In genomic region chr4:67521506-67521905, GRCh38 we compare ENCODE assay signal across 19 cellular contexts. TPM values are rescaled to one million over a fixed set of nuclear protein-coding genes. Genes with fewer than 3 reads are reported as not detected.
DNase-seq lines count a peak whose midpoint lies in the region; ATAC-seq, FAIRE-seq and TF ChIP-seq lines count a peak whose summit lies in the region.
"Had no signal": no experiment of that assay in that cellular context is flagged by ENCODE, and none has a peak within 500 bp of the region (broad histone marks: within the 10 kb centered on the region; RNA-seq: fewer than 3 reads in every experiment).

No MANE protein-coding gene starts in this region.

- no peaks in the 10 kb centered on the region for H4K20me1 ChIP-seq in K562 (replicated peaks; ENCODE audit: control insufficient read depth, insufficient read depth, low read length)

- H3K36me3 Mint-ChIP-seq in activated CD4-positive, alpha-beta T cell treated with anti-CD3 and anti-CD28 coated beads for 36 hours (ENCODE audit: low read depth), result peaks cover 54% of the 10 kb centered on the region

- peaks cover 9 to 28% of the 10 kb centered on the region in 2 experiments; a peak in 3 of 5 replicates for H3K4me1 ChIP-seq in K562 (replicated peaks in 1 of 2; ENCODE audit: control insufficient read depth in 2 of 2, insufficient read depth in 2 of 2, low read length in 2 of 2)
- no peaks in the 10 kb centered on the region for H3K4me1 ChIP-seq in vagina

- TF ChIP-seq CTCF in K562 (IDR thresholded peaks at IDR 0.05 in 2 of 3, conservative IDR thresholded peaks at IDR 0.05 in 1 of 3; ENCODE audit: insufficient read depth in 2 of 3, low read depth in 1 of 3, low read length in 3 of 3) (no peak), vagina (IDR thresholded peaks at IDR 0.05) (no peak)

- in situ Hi-C loops in K562 (cut with MboI), result no loop called here

- TF ChIP-seq POLR2A in K562 (conservative IDR thresholded peaks at IDR 0.05) (no peak), vagina (IDR thresholded peaks at IDR 0.05) (no peak)

- H3K36me3 ChIP-seq in K562 (ENCODE audit: control insufficient read depth, insufficient read depth, low read length) (peaks cover 49% of the 10 kb centered on the region), vagina (peaks cover 0 to 15% of the 10 kb centered on the region in 2 donors)

- ATAC-seq in activated CD4-positive, alpha-beta T cell treated with anti-CD3 and anti-CD28 coated beads for 36 hours, result peak; percentile 54
- ATAC-seq in GM21717 (IDR thresholded peaks at IDR 0.05; ENCODE audit: unreplicated experiment), result peak; percentile 86
- ATAC-seq in HG03342 (IDR thresholded peaks at IDR 0.05; ENCODE audit: unreplicated experiment), result peak; percentile 89
- ATAC-seq in K562, result no peak

- H3K79me2 ChIP-seq in K562 (ENCODE audit: control insufficient read depth, insufficient read depth, low read length), result peaks cover 77% of the 10 kb centered on the region

- H3K27me3 ChIP-seq in K562 (ENCODE audit: control insufficient read depth in 2 of 2, insufficient read depth in 2 of 2, low read length in 2 of 2), result no peaks in the 10 kb centered on the region
- no peaks in the 10 kb centered on the region for H3K27me3 ChIP-seq in vagina
- H3K27me3 ChIP-seq: esophagus muscularis mucosa, transverse colon had no signal

- no peak for DNase-seq in activated CD4-positive, alpha-beta T cell treated with anti-CD3 and anti-CD28 coated beads for 36 hours
- DNase-seq in activated CD4-positive, alpha-beta T cell treated with anti-CD3 and anti-CD28 coated beads for 1 hour, result no peak
- no peak for DNase-seq in K562 (ENCODE audit: extremely low read depth in 1 of 4, low spot score in 3 of 4)
- no peak for DNase-seq in GOT3 (lab: John Stamatoyannopoulos, UW)
- no peak for DNase-seq in vagina (ENCODE audit: extremely low spot score in 2 of 2)
- DNase-seq in OCI-M2 (lab: John Stamatoyannopoulos, UW; ENCODE audit: unreplicated experiment), result no peak
- DNase-seq: activated effector memory CD4-positive, alpha-beta T cell treated with anti-CD3 and anti-CD28 coated beads, Interleukin-2, amount 50 U/mL, for 16 hours; hypothalamus; NCI-H1694; NCI-H774; SHP77 treated with DMSO at 0.1 percent for 48 hours; transverse colon had no signal

- BruUV-seq in K562 (replicated peaks; lab: Mats Ljungman, UMichigan), result no TSS peak

- peak overlapping the region in 1 of 2 experiments; percentile 74; a peak in 1 of 4 replicates for H3K9ac ChIP-seq in K562 (ENCODE audit: insufficient read depth in 1 of 2, low read depth in 2 of 2, low read length in 2 of 2)

- H3K27ac ChIP-seq in K562 (ENCODE audit: extremely low read depth, low read depth, low read length), result peak overlapping the region; percentile 97; the same call in 2 of the 3 replicates
- no peak overlapping the region for H3K27ac ChIP-seq in vagina
- H3K27ac ChIP-seq: esophagus muscularis mucosa, skin epidermis, transverse colon had no signal

- no peaks in the 10 kb centered on the region for H3K27me3 Mint-ChIP-seq in activated CD4-positive, alpha-beta T cell treated with anti-CD3 and anti-CD28 coated beads for 36 hours

- peaks cover 5% of the 10 kb centered on the region; the same call in 1 of the 2 replicates for H3K9me3 ChIP-seq in K562 (replicated peaks; ENCODE audit: control insufficient read depth, insufficient read depth, low read depth, low read length)
- no peaks in the 10 kb centered on the region for H3K9me3 ChIP-seq in vagina
- H3K9me3 ChIP-seq: esophagus muscularis mucosa, transverse colon had no signal

- peaks cover 53% of the 10 kb centered on the region for H3K4me1 Mint-ChIP-seq in activated CD4-positive, alpha-beta T cell treated with anti-CD3 and anti-CD28 coated beads for 36 hours

- intact Hi-C loops in activated CD4-positive, alpha-beta T cell treated with anti-CD3 and anti-CD28 coated beads for 36 hours (cut with DNase I, micrococcal nuclease), result loop anchor here in 1 of 2 experiments (5.0 kb wide), 1 partner anchor 61 kb away; no protein-coding TSS in a partner anchor
- intact Hi-C loops in K562 (cut with micrococcal nuclease) (no loop called here), vagina (cut with DNase I) (no loop called here)

- peak; percentile 59 for FAIRE-seq in K562 (lab: Jason Lieb, UNC)

- no peak overlapping the region for H3K4me2 ChIP-seq in K562 (ENCODE audit: insufficient read depth, low read length)

- CTCF ChIA-PET in activated CD4-positive, alpha-beta T cell treated with anti-CD3 and anti-CD28 coated beads for 36 hours (lab: Charles Lee), result no interaction called here
- CTCF ChIA-PET in K562 (lab: Yijun Ruan, JAX; ENCODE audit: low intra/inter-chr PET ratio), result no interaction called here

- no peaks in the 10 kb centered on the region for H3K9me3 Mint-ChIP-seq in activated CD4-positive, alpha-beta T cell treated with anti-CD3 and anti-CD28 coated beads for 36 hours (ENCODE audit: low read depth)

- H3K9me1 ChIP-seq in K562 (ENCODE audit: control insufficient read depth, insufficient read depth, low read length), result no peaks in the 10 kb centered on the region

- POLR2A ChIA-PET in activated CD4-positive, alpha-beta T cell treated with anti-CD3 and anti-CD28 coated beads for 36 hours (lab: Charles Lee), result no interaction called here
- POLR2A ChIA-PET in K562 (lab: Yijun Ruan, JAX), result no interaction called here

- no peak for TF ChIP-seq EP300 in K562 (IDR thresholded peaks at IDR 0.05; ENCODE audit: low read length)

- no peak overlapping the region for H2AFZ ChIP-seq in K562 (ENCODE audit: low read depth, low read length)

- 92% methylated on average over 1 of the region's 1 CpG for WGBS in K562 (ENCODE audit: insufficient coverage, low coverage, missing lambda C conversion rate)

- peak overlapping the region; percentile 31 for H3K27ac Mint-ChIP-seq in activated CD4-positive, alpha-beta T cell treated with anti-CD3 and anti-CD28 coated beads for 36 hours

- H3K4me3 ChIP-seq in K562, result no peak overlapping the region
- H3K4me3 ChIP-seq in vagina, result no peak overlapping the region
- H3K4me3 ChIP-seq: esophagus muscularis mucosa, skin epidermis, transverse colon had no signal

- TF ChIP-seq RAD21 in K562 (CRISPR knock-in tag; conservative IDR thresholded peaks at IDR 0.05 in 1 of 2, IDR thresholded peaks at IDR 0.05 in 1 of 2), result no peak

- H3K4me3 Mint-ChIP-seq in activated CD4-positive, alpha-beta T cell treated with anti-CD3 and anti-CD28 coated beads for 36 hours, result no peak overlapping the region
- H3K4me3 Mint-ChIP-seq: neural crest cell had no signal

TF ChIP-seq in K562, 482 proteins besides CTCF, POLR2A, EP300 and RAD21:
- TF ChIP-seq HNRNPLL (IDR thresholded peaks at IDR 0.05; ENCODE audit: low read depth, low read length, poor library complexity, severe bottlenecking) (no peak), PHB2 (IDR thresholded peaks at IDR 0.05; ENCODE audit: low read depth) (no peak), ZNF561 (CRISPR knock-in tag; conservative IDR thresholded peaks at IDR 0.05) (no peak), XRCC3 (IDR thresholded peaks at IDR 0.05) (no peak), ETV5 (CRISPR knock-in tag; IDR thresholded peaks at IDR 0.05; ENCODE audit: low read depth) (no peak)
TF ChIP-seq in K562: peak in this region for 0.

RNA-seq across cellular contexts. Expression of gene CENPC, which starts 23.8 kb away (rescaled TPM):
- total RNA-seq in activated CD4-positive, alpha-beta T cell treated with anti-CD3 and anti-CD28 coated beads for 36 hours, result 10 to 100 TPM; 30.3 to 33.1 TPM
- 47.0 and 259 TPM in 2 replicates for total RNA-seq in K562 (2011; cell fraction: chromatin; rRNA removed; ENCODE audit: low replicate concordance)
- total RNA-seq in K562 (2011; cell fraction: nucleolus; rRNA removed), result 24.8 and 32.0 TPM in 2 replicates
- total RNA-seq in K562 (2011; cell fraction: nucleoplasm; rRNA removed), result 83.2 and 129 TPM in 2 replicates
- total RNA-seq in K562 (2014; rRNA removed) (21.5 and 31.4 TPM in 2 replicates), K562 (2014; rRNA removed; fragmentation: Illumina TruSeq; extraction: Trizol) (47.7 and 61.7 TPM in 2 replicates), K562 (2015; rRNA removed; fragmentation: Illumina TruSeq; extraction: Trizol) (42.2 and 48.5 TPM in 2 replicates), K562 (2021) (27.9 and 30.5 TPM in 2 replicates), vagina (24.6 TPM)
- polyA plus RNA-seq in K562 (2011; rRNA removed) (32.5 and 38.6 TPM in 2 replicates), K562 (2014; fragmentation: Illumina TruSeq; extraction: Trizol) (28.0 and 30.8 TPM in 2 replicates), K562 (2014; fragmentation: Nextera tagmentation; extraction: Ambion mirVana) (10 to 100 TPM; 18.1 TPM), K562 (2014; rRNA removed) (19.3 and 28.7 TPM in 2 replicates)
- polyA plus RNA-seq in K562 (2011; cell fraction: cytosol; rRNA removed), result 3.2 and 7.4 TPM in 2 replicates
- polyA plus RNA-seq in K562 (2011; cell fraction: nucleus; rRNA removed), result 32.1 and 44.8 TPM in 2 replicates
- 12.1 and 15.3 TPM in 2 replicates for polyA plus RNA-seq in K562 (2012)
- 61.4 and 85.3 TPM in 2 replicates for polyA minus RNA-seq in K562 (2011; rRNA and poly(A)+ RNA removed)
- 15.2 and 18.5 TPM in 2 replicates for polyA minus RNA-seq in K562 (2011; cell fraction: cytosol; rRNA and poly(A)+ RNA removed)
- 87.5 and 162 TPM in 2 replicates for polyA minus RNA-seq in K562 (2011; cell fraction: nucleus; rRNA and poly(A)+ RNA removed)

RNA-seq across cellular contexts. Expression of gene STAP1, which starts 37.0 kb away (rescaled TPM):
- 10 to 100 TPM in 1 of 2 experiments, 1 to 10 TPM in 1; 10.0 to 11.0 TPM for total RNA-seq in activated CD4-positive, alpha-beta T cell treated with anti-CD3 and anti-CD28 coated beads for 36 hours
- total RNA-seq in K562 (2011; cell fraction: chromatin; rRNA removed; ENCODE audit: low replicate concordance), result not detected in 2 replicates
- total RNA-seq in K562 (2011; cell fraction: nucleolus; rRNA removed), result not detected in 2 replicates
- total RNA-seq in K562 (2011; cell fraction: nucleoplasm; rRNA removed), result not detected in 2 replicates
- total RNA-seq in K562 (2014; rRNA removed) (0.50 and 1.2 TPM in 2 replicates), K562 (2014; rRNA removed; fragmentation: Illumina TruSeq; extraction: Trizol) (1.6 and 1.8 TPM in 2 replicates), K562 (2015; rRNA removed; fragmentation: Illumina TruSeq; extraction: Trizol) (5.2 and 5.6 TPM in 2 replicates), K562 (2021) (1.2 and 1.3 TPM in 2 replicates), vagina (not detected)
- polyA plus RNA-seq in K562 (2011; rRNA removed) (0.50 and 0.53 TPM in 2 replicates), K562 (2014; fragmentation: Illumina TruSeq; extraction: Trizol) (1.4 and 1.6 TPM in 2 replicates), K562 (2014; fragmentation: Nextera tagmentation; extraction: Ambion mirVana) (1 to 10 TPM; 1.9 to 2.0 TPM), K562 (2014; rRNA removed) (1.3 and 1.8 TPM in 2 replicates)
- polyA plus RNA-seq in K562 (2011; cell fraction: cytosol; rRNA removed), result 0.07 and 0.16 TPM in 2 replicates
- polyA plus RNA-seq in K562 (2011; cell fraction: nucleus; rRNA removed), result 0.21 TPM in 1 of 2 replicates, not detected in the other
- 2.8 and 4.9 TPM in 2 replicates for polyA plus RNA-seq in K562 (2012)
- polyA minus RNA-seq in K562 (2011; rRNA and poly(A)+ RNA removed), result 0.25 and 0.72 TPM in 2 replicates
- not detected in 2 replicates for polyA minus RNA-seq in K562 (2011; cell fraction: cytosol; rRNA and poly(A)+ RNA removed)
- polyA minus RNA-seq in K562 (2011; cell fraction: nucleus; rRNA and poly(A)+ RNA removed), result not detected in 2 replicates
- total RNA-seq: A172, lower leg skin, neural crest cell had no signal
